8 cellular contexts compared by ENCODE assay signal in genomic region chr14:22918809-22919600, GRCh38. TPM values are rescaled to one million over a fixed set of nuclear protein-coding genes. Genes with fewer than 3 reads are reported as not detected.
DNase-seq lines count a peak whose midpoint lies in the region; ATAC-seq and TF ChIP-seq lines count a peak whose summit lies in the region.

RBM23 (minus strand) TSS chr14:22919149.

- H3K36me3 ChIP-seq in mucosa of rectum (ENCODE audit: control insufficient read depth in 2 of 2, insufficient read depth in 2 of 2, low read length in 2 of 2) = peaks cover 27 to 34% of the 10 kb centered on the region in 2 donors

- TF ChIP-seq POLR2A in erythroblast (IDR thresholded peaks at IDR 0.05; ENCODE audit: low read length) = peak; percentile 92

- peak within 1 kb of the TSS; percentile 89 to 99 for H3K4me3 ChIP-seq in mucosa of rectum (ENCODE audit: low read length in 2 of 2)

- no peaks in the 10 kb centered on the region for H3K9me3 Mint-ChIP-seq in activated T-cell treated with anti-CD3 and anti-CD28 coated beads, Interleukin-2, amount 50 U/mL, for 24 hours

- peak; percentile 85 for ATAC-seq in GM21717 (IDR thresholded peaks at IDR 0.05; ENCODE audit: unreplicated experiment)

- H3K27me3 ChIP-seq in mucosa of rectum (ENCODE audit: control insufficient read depth in 2 of 2, insufficient read depth in 2 of 2, low read length in 2 of 2) = no peaks in the 10 kb centered on the region

- H3K27ac ChIP-seq in mucosa of rectum (ENCODE audit: low read depth in 2 of 2, low read length in 2 of 2) = peak within 1 kb of the TSS; percentile 94 to 97

- no peaks in the 10 kb centered on the region for H3K9me3 ChIP-seq in mucosa of rectum (ENCODE audit: control insufficient read depth in 2 of 2, low read length in 2 of 2)

- H3K27me3 Mint-ChIP-seq in activated T-cell treated with anti-CD3 and anti-CD28 coated beads, Interleukin-2, amount 50 U/mL, for 24 hours = no peaks in the 10 kb centered on the region

- peaks cover 9 to 13% of the 10 kb centered on the region in 2 donors for H3K4me1 ChIP-seq in mucosa of rectum (ENCODE audit: control insufficient read depth in 2 of 2, insufficient read depth in 2 of 2, low read length in 2 of 2)

- peak within 1 kb of the TSS; percentile 93 for H3K4me3 Mint-ChIP-seq in activated T-cell treated with anti-CD3 and anti-CD28 coated beads, Interleukin-2, amount 50 U/mL, for 24 hours

- DNase-seq in DMS153 (lab: John Stamatoyannopoulos, UW) = peak; percentile 100
- peak; percentile 100 for DNase-seq in KBM-7
- peak; percentile 98 for DNase-seq in activated T-cell treated with anti-CD3 and anti-CD28 coated beads, Interleukin-2, amount 50 U/mL, for 24 hours
- DNase-seq in erythroblast (lab: John Stamatoyannopoulos, UW) = peak; percentile 100
- DNase-seq in stimulated activated CD8-positive, alpha-beta memory T cell treated with anti-CD3 and anti-CD28 coated beads, Interleukin-4, amount 100 ng/mL, for 48 hours = peak; percentile 100

- peak within 1 kb of the TSS; percentile 99 for H3K9ac ChIP-seq in mucosa of rectum (ENCODE audit: low read depth in 1 of 2, low read length in 2 of 2)

- peak within 1 kb of the TSS; percentile 100 for H3K27ac Mint-ChIP-seq in activated T-cell treated with anti-CD3 and anti-CD28 coated beads, Interleukin-2, amount 50 U/mL, for 24 hours

- H3K4me1 Mint-ChIP-seq in activated T-cell treated with anti-CD3 and anti-CD28 coated beads, Interleukin-2, amount 50 U/mL, for 24 hours (ENCODE audit: low read depth) = peaks cover 56% of the 10 kb centered on the region

- in situ Hi-C loops in KBM-7 (cut with MboI; ENCODE audit: low pct_unique_long_range_greater_than_20kb, low sequenced_read_pairs) = no loop called here

- peaks cover 92% of the 10 kb centered on the region for H3K36me3 Mint-ChIP-seq in activated T-cell treated with anti-CD3 and anti-CD28 coated beads, Interleukin-2, amount 50 U/mL, for 24 hours (ENCODE audit: low read depth)

TF ChIP-seq in PFSK-1, 5 proteins besides CTCF, POLR2A, EP300 and RAD21:
- no peak for TF ChIP-seq TAF1 (IDR thresholded peaks at IDR 0.05; ENCODE audit: borderline replicate concordance, insufficient read depth, low read length)
- peak; percentile 72 for TF ChIP-seq POLR2AphosphoS5 (IDR thresholded peaks at IDR 0.05; ENCODE audit: low read depth, low read length)
TF ChIP-seq in PFSK-1: peak in this region for 1.

RNA-seq across cellular contexts. Expression of gene RBM23, which starts in this region (rescaled TPM):
- polyA plus RNA-seq in PFSK-1 (2012; ENCODE audit: insufficient read length, low read depth) = 43.2 TPM

Comparison
In these comparisons a context has a peak if more than half of its experiments do, and no peak if none do; other contexts are left out.
1. Peak in every context shown above with its lines: DNase-seq, ATAC-seq, H3K4me3 ChIP-seq and H3K27ac ChIP-seq.